In genomic region chr10:14878266-14879054, GRCh38 we compare ENCODE assay signal across 1 cellular context.
TF ChIP-seq lines count a peak whose summit lies in the region.

A gene with protein sequence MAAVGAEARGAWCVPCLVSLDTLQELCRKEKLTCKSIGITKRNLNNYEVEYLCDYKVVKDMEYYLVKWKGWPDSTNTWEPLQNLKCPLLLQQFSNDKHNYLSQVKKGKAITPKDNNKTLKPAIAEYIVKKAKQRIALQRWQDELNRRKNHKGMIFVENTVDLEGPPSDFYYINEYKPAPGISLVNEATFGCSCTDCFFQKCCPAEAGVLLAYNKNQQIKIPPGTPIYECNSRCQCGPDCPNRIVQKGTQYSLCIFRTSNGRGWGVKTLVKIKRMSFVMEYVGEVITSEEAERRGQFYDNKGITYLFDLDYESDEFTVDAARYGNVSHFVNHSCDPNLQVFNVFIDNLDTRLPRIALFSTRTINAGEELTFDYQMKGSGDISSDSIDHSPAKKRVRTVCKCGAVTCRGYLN (plus strand): TSS chr10:14878866. CDS start chr10:14878889, 23 bp downstream.

TF ChIP-seq in GM12878, 131 proteins besides CTCF, POLR2A, EP300 and RAD21 (continued from another document and continues in another):
- TF ChIP-seq ZBTB4 (CRISPR knock-in tag; IDR thresholded peaks at IDR 0.05), result no peak
- no peak for TF ChIP-seq KDM1A (IDR thresholded peaks at IDR 0.05; ENCODE audit: borderline replicate concordance)
- 0 out of 2 replicates have a peak, but pooled peaks have one; percentile 27 for TF ChIP-seq HCFC1 (IDR thresholded peaks at IDR 0.05; ENCODE audit: low read length)
- TF ChIP-seq FOXK2 (IDR thresholded peaks at IDR 0.05), result no peak
- peak; percentile 39 for TF ChIP-seq RUNX3 (IDR thresholded peaks at IDR 0.05; ENCODE audit: low read length)
- TF ChIP-seq DPF2 (IDR thresholded peaks at IDR 0.05), result 0 out of 2 replicates have a peak, but pooled peaks have one; percentile 72
- no peak for TF ChIP-seq CEBPZ (IDR thresholded peaks at IDR 0.05; ENCODE audit: low read depth, low read length)
- 0 out of 2 replicates have a peak, but pooled peaks have one; percentile 89 for TF ChIP-seq ASH2L (IDR thresholded peaks at IDR 0.05; ENCODE audit: borderline replicate concordance, low read depth)
- TF ChIP-seq ESRRA (IDR thresholded peaks at IDR 0.05; ENCODE audit: low read length), result no peak
- no peak for TF ChIP-seq SUPT20H (IDR thresholded peaks at IDR 0.05; ENCODE audit: borderline replicate concordance, control insufficient read depth, low read depth, low read length)
- TF ChIP-seq PAX8 (IDR thresholded peaks at IDR 0.05), result no peak
- TF ChIP-seq, protein P1, sequence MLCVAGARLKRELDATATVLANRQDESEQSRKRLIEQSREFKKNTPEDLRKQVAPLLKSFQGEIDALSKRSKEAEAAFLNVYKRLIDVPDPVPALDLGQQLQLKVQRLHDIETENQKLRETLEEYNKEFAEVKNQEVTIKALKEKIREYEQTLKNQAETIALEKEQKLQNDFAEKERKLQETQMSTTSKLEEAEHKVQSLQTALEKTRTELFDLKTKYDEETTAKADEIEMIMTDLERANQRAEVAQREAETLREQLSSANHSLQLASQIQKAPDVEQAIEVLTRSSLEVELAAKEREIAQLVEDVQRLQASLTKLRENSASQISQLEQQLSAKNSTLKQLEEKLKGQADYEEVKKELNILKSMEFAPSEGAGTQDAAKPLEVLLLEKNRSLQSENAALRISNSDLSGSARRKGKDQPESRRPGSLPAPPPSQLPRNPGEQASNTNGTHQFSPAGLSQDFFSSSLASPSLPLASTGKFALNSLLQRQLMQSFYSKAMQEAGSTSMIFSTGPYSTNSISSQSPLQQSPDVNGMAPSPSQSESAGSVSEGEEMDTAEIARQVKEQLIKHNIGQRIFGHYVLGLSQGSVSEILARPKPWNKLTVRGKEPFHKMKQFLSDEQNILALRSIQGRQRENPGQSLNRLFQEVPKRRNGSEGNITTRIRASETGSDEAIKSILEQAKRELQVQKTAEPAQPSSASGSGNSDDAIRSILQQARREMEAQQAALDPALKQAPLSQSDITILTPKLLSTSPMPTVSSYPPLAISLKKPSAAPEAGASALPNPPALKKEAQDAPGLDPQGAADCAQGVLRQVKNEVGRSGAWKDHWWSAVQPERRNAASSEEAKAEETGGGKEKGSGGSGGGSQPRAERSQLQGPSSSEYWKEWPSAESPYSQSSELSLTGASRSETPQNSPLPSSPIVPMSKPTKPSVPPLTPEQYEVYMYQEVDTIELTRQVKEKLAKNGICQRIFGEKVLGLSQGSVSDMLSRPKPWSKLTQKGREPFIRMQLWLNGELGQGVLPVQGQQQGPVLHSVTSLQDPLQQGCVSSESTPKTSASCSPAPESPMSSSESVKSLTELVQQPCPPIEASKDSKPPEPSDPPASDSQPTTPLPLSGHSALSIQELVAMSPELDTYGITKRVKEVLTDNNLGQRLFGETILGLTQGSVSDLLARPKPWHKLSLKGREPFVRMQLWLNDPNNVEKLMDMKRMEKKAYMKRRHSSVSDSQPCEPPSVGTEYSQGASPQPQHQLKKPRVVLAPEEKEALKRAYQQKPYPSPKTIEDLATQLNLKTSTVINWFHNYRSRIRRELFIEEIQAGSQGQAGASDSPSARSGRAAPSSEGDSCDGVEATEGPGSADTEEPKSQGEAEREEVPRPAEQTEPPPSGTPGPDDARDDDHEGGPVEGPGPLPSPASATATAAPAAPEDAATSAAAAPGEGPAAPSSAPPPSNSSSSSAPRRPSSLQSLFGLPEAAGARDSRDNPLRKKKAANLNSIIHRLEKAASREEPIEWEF (IDR thresholded peaks at IDR 0.05; ENCODE audit: insufficient replicate concordance, low read depth, low read length), result no peak
- TF ChIP-seq WRNIP1 (IDR thresholded peaks at IDR 0.05; ENCODE audit: borderline replicate concordance, low read depth, low read length), result no peak
- TF ChIP-seq TARDBP (IDR thresholded peaks at IDR 0.05; ENCODE audit: borderline replicate concordance), result 0 out of 2 replicates have a peak, but pooled peaks have one; percentile 35
- no peak for TF ChIP-seq SREBF1 (IDR thresholded peaks at IDR 0.05; ENCODE audit: low read length)
- TF ChIP-seq, protein P2, sequence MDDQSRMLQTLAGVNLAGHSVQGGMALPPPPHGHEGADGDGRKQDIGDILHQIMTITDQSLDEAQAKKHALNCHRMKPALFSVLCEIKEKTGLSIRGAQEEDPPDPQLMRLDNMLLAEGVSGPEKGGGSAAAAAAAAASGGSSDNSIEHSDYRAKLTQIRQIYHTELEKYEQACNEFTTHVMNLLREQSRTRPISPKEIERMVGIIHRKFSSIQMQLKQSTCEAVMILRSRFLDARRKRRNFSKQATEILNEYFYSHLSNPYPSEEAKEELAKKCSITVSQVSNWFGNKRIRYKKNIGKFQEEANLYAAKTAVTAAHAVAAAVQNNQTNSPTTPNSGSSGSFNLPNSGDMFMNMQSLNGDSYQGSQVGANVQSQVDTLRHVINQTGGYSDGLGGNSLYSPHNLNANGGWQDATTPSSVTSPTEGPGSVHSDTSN (IDR thresholded peaks at IDR 0.05; ENCODE audit: insufficient replicate concordance, low read depth, low read length), result peak; percentile 51
- TF ChIP-seq TCF7 (IDR thresholded peaks at IDR 0.05; ENCODE audit: borderline replicate concordance), result no peak
- peak; percentile 66; the same call in 1 of the 2 replicates for TF ChIP-seq CBFB (IDR thresholded peaks at IDR 0.05; ENCODE audit: low read depth)
- no peak for TF ChIP-seq FOXM1 (IDR thresholded peaks at IDR 0.05; ENCODE audit: low read depth, low read length)
- TF ChIP-seq HDAC2 (IDR thresholded peaks at IDR 0.05), result no peak
- TF ChIP-seq BMI1 (IDR thresholded peaks at IDR 0.05; ENCODE audit: borderline replicate concordance), result no peak
- no peak for TF ChIP-seq CBX3 (IDR thresholded peaks at IDR 0.05; ENCODE audit: borderline replicate concordance, low read depth)
- TF ChIP-seq, protein P3, sequence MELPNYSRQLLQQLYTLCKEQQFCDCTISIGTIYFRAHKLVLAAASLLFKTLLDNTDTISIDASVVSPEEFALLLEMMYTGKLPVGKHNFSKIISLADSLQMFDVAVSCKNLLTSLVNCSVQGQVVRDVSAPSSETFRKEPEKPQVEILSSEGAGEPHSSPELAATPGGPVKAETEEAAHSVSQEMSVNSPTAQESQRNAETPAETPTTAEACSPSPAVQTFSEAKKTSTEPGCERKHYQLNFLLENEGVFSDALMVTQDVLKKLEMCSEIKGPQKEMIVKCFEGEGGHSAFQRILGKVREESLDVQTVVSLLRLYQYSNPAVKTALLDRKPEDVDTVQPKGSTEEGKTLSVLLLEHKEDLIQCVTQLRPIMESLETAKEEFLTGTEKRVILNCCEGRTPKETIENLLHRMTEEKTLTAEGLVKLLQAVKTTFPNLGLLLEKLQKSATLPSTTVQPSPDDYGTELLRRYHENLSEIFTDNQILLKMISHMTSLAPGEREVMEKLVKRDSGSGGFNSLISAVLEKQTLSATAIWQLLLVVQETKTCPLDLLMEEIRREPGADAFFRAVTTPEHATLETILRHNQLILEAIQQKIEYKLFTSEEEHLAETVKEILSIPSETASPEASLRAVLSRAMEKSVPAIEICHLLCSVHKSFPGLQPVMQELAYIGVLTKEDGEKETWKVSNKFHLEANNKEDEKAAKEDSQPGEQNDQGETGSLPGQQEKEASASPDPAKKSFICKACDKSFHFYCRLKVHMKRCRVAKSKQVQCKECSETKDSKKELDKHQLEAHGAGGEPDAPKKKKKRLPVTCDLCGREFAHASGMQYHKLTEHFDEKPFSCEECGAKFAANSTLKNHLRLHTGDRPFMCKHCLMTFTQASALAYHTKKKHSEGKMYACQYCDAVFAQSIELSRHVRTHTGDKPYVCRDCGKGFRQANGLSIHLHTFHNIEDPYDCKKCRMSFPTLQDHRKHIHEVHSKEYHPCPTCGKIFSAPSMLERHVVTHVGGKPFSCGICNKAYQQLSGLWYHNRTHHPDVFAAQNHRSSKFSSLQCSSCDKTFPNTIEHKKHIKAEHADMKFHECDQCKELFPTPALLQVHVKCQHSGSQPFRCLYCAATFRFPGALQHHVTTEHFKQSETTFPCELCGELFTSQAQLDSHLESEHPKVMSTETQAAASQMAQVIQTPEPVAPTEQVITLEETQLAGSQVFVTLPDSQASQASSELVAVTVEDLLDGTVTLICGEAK (IDR thresholded peaks at IDR 0.05; ENCODE audit: borderline replicate concordance), result peak; percentile 41; the same call in 1 of the 2 replicates
- TF ChIP-seq NR2C1 (IDR thresholded peaks at IDR 0.05), result peak; percentile 30; the same call in 1 of the 2 replicates
- peak; percentile 87 for TF ChIP-seq CHD2 (IDR thresholded peaks at IDR 0.05; ENCODE audit: borderline replicate concordance, low read depth, low read length)
- TF ChIP-seq ZZZ3 (IDR thresholded peaks at IDR 0.05; ENCODE audit: control insufficient read depth, insufficient read length, low read depth), result no peak
- no peak for TF ChIP-seq YBX1 (IDR thresholded peaks at IDR 0.05)
- 0 out of 2 replicates have a peak, but pooled peaks have one; percentile 8 for TF ChIP-seq MEF2A (IDR thresholded peaks at IDR 0.05; ENCODE audit: insufficient read depth, low read depth, low read length)
- no peak; the same call in 1 of the 2 replicates for TF ChIP-seq HDGF (IDR thresholded peaks at IDR 0.05)
- no peak for TF ChIP-seq NFIC (IDR thresholded peaks at IDR 0.05; ENCODE audit: low read depth, low read length)
- TF ChIP-seq IRF4 (IDR thresholded peaks at IDR 0.05; ENCODE audit: low read depth, low read length), result no peak
- no peak for TF ChIP-seq ZNF217 (IDR thresholded peaks at IDR 0.05)
- TF ChIP-seq E4F1 (IDR thresholded peaks at IDR 0.05; ENCODE audit: borderline replicate concordance, partially characterized antibody), result no peak
- peak; percentile 85 for TF ChIP-seq GATAD2B (conservative IDR thresholded peaks at IDR 0.05; ENCODE audit: low read depth)
- TF ChIP-seq MYC (IDR thresholded peaks at IDR 0.05; ENCODE audit: insufficient read depth, insufficient read length, insufficient replicate concordance, low read length, severe bottlenecking), result peak; percentile 68
- peak; percentile 58; the same call in 1 of the 2 replicates for TF ChIP-seq ZNF207 (IDR thresholded peaks at IDR 0.05; ENCODE audit: borderline replicate concordance)
- TF ChIP-seq CHD4 (IDR thresholded peaks at IDR 0.05), result no peak
- TF ChIP-seq SIX5 (IDR thresholded peaks at IDR 0.05; ENCODE audit: low read depth, low read length, severe bottlenecking), result no peak
- TF ChIP-seq GABPA (IDR thresholded peaks at IDR 0.05; ENCODE audit: low read depth), result no peak
- peak; percentile 78 for TF ChIP-seq POLR2AphosphoS5 (IDR thresholded peaks at IDR 0.05; ENCODE audit: low read length)
- TF ChIP-seq SMAD1 (IDR thresholded peaks at IDR 0.05; ENCODE audit: low read depth, partially characterized antibody), result no peak
- TF ChIP-seq NFYA (IDR thresholded peaks at IDR 0.05; ENCODE audit: borderline replicate concordance, low read depth, low read length), result no peak
- no peak for TF ChIP-seq SREBF2 (IDR thresholded peaks at IDR 0.05; ENCODE audit: low read length)
